In the genomic region with DNA sequence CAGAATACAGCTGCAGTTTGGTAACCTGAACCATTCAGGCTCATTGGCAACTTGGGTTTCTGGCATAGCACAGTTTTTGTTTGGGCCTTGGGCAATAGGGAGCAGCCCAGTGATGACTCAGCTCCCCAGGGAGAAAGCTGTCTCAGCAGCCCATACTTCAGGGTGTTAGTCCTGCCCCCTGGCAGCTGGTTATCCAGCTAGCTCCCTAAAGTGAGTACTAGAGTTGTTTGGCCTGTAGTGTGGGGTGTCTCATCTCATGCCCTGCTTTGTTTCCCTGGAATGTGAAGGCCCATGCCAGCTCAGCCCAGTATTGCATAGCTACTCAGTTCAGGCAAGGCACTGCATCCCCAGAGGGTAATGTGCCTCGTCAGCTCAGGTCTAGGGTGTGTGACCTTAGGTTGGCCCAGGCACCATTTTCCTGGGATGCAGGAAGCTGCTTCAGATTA, we compare ENCODE assay signal across 8 cellular contexts. TPM values are rescaled to one million over a fixed set of nuclear protein-coding genes. Genes with fewer than 3 reads are reported as not detected.
DNase-seq lines count a peak whose midpoint lies in the region; ATAC-seq and TF ChIP-seq lines count a peak whose summit lies in the region.

No MANE protein-coding gene starts in this region.

- peaks cover 43% of the 10 kb centered on the region for H3K36me3 Mint-ChIP-seq in GM23338 (ENCODE audit: low read depth)
- H3K36me3 Mint-ChIP-seq in activated CD4-positive, alpha-beta memory T cell treated with anti-CD3 and anti-CD28 coated beads, Interleukin-2, amount 10 ng/mL, durations not matched to agents 7 days and 5 days (ENCODE audit: low read depth) = peaks cover 81% of the 10 kb centered on the region
- peaks cover 8 to 28% (median 25%) of the 10 kb centered on the region in 3 donors for H3K36me3 Mint-ChIP-seq in immature natural killer cell

- H3K4me3 ChIP-seq in GM23338 (no peak overlapping the region), Panc1 (ENCODE audit: low read depth in 2 of 2, low read length in 2 of 2) (no peak overlapping the region), fibroblast of mammary gland (ENCODE audit: control insufficient read depth, low read depth, low read length) (no peak overlapping the region), skin epidermis (no peak overlapping the region)

- H3K9me3 Mint-ChIP-seq in GM23338 = no peaks in the 10 kb centered on the region
- peaks cover 38% of the 10 kb centered on the region for H3K9me3 Mint-ChIP-seq in activated CD4-positive, alpha-beta memory T cell treated with anti-CD3 and anti-CD28 coated beads, Interleukin-2, amount 10 ng/mL, durations not matched to agents 7 days and 5 days
- H3K9me3 Mint-ChIP-seq in immature natural killer cell = no peaks in the 10 kb centered on the region

- H3F3A ChIP-seq in GM23338 (replicated peaks; ENCODE audit: low read depth) = no peaks in the 10 kb centered on the region

- peaks cover 12% of the 10 kb centered on the region; the same call in 2 of the 3 replicates for H3K4me1 Mint-ChIP-seq in GM23338
- H3K4me1 Mint-ChIP-seq in activated CD4-positive, alpha-beta memory T cell treated with anti-CD3 and anti-CD28 coated beads, Interleukin-2, amount 10 ng/mL, durations not matched to agents 7 days and 5 days = no peaks in the 10 kb centered on the region
- H3K4me1 Mint-ChIP-seq in immature natural killer cell = peaks cover 4 to 19% of the 10 kb centered on the region in 2 donors

- H3K27ac Mint-ChIP-seq in GM23338 (peak overlapping the region; percentile 91), immature natural killer cell (no peak overlapping the region)
- no peak overlapping the region for H3K27ac Mint-ChIP-seq in activated CD4-positive, alpha-beta memory T cell treated with anti-CD3 and anti-CD28 coated beads, Interleukin-2, amount 10 ng/mL, durations not matched to agents 7 days and 5 days

- no peak overlapping the region for H3K4me2 ChIP-seq in GM23338

- no peaks in the 10 kb centered on the region for H3K4me1 ChIP-seq in GM23338 (ENCODE audit: insufficient read depth)
- no peaks in the 10 kb centered on the region for H3K4me1 ChIP-seq in Panc1 (ENCODE audit: control insufficient read depth, insufficient read depth, low read length)

- H3K9me2 ChIP-seq in GM23338 (ENCODE audit: insufficient read depth) = no peaks in the 10 kb centered on the region

- H3K27me3 Mint-ChIP-seq in GM23338 (ENCODE audit: insufficient read depth, low read depth, poor library complexity) (peaks cover 7% of the 10 kb centered on the region), immature natural killer cell (ENCODE audit: low read depth in 3 of 3) (peaks cover 0 to 6% (median 0%) of the 10 kb centered on the region in 3 donors)
- no peaks in the 10 kb centered on the region for H3K27me3 Mint-ChIP-seq in activated CD4-positive, alpha-beta memory T cell treated with anti-CD3 and anti-CD28 coated beads, Interleukin-2, amount 10 ng/mL, durations not matched to agents 7 days and 5 days

- ATAC-seq in GM23338 = peak; percentile 50
- ATAC-seq in Panc1 = peak; percentile 63; the same call in 1 of the 2 replicates

- H3K27ac ChIP-seq in GM23338 (ENCODE audit: low read depth) (no peak overlapping the region), Panc1 (ENCODE audit: low read length) (no peak overlapping the region), skin epidermis (peak overlapping the region in 13 of 21 experiments; percentile 6 to 74 (median 41))

- H3K36me3 ChIP-seq in GM23338 (ENCODE audit: insufficient read depth) (0 out of 2 replicates have a peak, but pooled peaks cover 3% of the 10 kb centered on the region), Panc1 (ENCODE audit: control insufficient read depth, insufficient read depth, low read length) (peaks cover 4% of the 10 kb centered on the region; the same call in 1 of the 2 replicates)

- POLR2A ChIA-PET in Panc1 (lab: Charles Lee) = no interaction called here
- POLR2A ChIA-PET in activated CD4-positive, alpha-beta memory T cell treated with anti-CD3 and anti-CD28 coated beads, Interleukin-2, amount 10 ng/mL, durations not matched to agents 7 days and 5 days (lab: Charles Lee) = interaction anchor here (0.8 kb wide), 1 partner anchor 19 kb away, joined by 3 read pairs; no protein-coding TSS in a partner anchor

- peaks cover 3% of the 10 kb centered on the region; the same call in 1 of the 2 replicates for H3K9me3 ChIP-seq in Panc1 (ENCODE audit: control insufficient read depth, insufficient read depth, low read depth, low read length)

- TF ChIP-seq CTCF in GM23338 (conservative IDR thresholded peaks at IDR 0.05; ENCODE audit: low read depth in 2 of 2) (no peak), Panc1 (IDR thresholded peaks at IDR 0.05) (no peak), fibroblast of mammary gland (conservative IDR thresholded peaks at IDR 0.05; ENCODE audit: control insufficient read depth, insufficient read depth, low read depth, low read length) (peak; percentile 11)

- in situ Hi-C loops in Panc1 (cut with HindIII; ENCODE audit: low pct_unique_long_range_greater_than_20kb, low sequenced_read_pairs) = no loop called here

- H3K4me3 Mint-ChIP-seq in GM23338 (no peak overlapping the region), immature natural killer cell (no peak overlapping the region)
- no peak overlapping the region for H3K4me3 Mint-ChIP-seq in activated CD4-positive, alpha-beta memory T cell treated with anti-CD3 and anti-CD28 coated beads, Interleukin-2, amount 10 ng/mL, durations not matched to agents 7 days and 5 days

- H3K79me2 ChIP-seq in GM23338 (replicated peaks; ENCODE audit: insufficient read depth) = peaks cover 39% of the 10 kb centered on the region

- peaks cover 8% of the 10 kb centered on the region; the same call in 1 of the 2 replicates for H4K20me1 ChIP-seq in GM23338 (replicated peaks; ENCODE audit: insufficient read depth)

- H2AFZ ChIP-seq in GM23338 = no peak overlapping the region

- no TSS peak for BruUV-seq in Panc1 (replicated peaks; lab: Mats Ljungman, UMichigan)

- H3K27me3 ChIP-seq in GM23338 (ENCODE audit: insufficient read depth) (no peaks in the 10 kb centered on the region), Panc1 (ENCODE audit: control insufficient read depth, insufficient read depth, low read length) (no peaks in the 10 kb centered on the region)

- DNase-seq in GM23338 (ENCODE audit: low spot score) = no peak
- no peak for DNase-seq in Panc1 (ENCODE audit: low read depth, low spot score)
- peak; percentile 97 for DNase-seq in fibroblast of mammary gland (ENCODE audit: low read depth)
- DNase-seq in NCI-H146 (lab: John Stamatoyannopoulos, UW) = no peak
- no peak for DNase-seq in activated CD4-positive, alpha-beta memory T cell treated with anti-CD3 and anti-CD28 coated beads, Interleukin-2, amount 10 ng/mL, durations not matched to agents 7 days and 5 days
- DNase-seq in activated CD4-positive, alpha-beta T cell treated with anti-CD3 and anti-CD28 coated beads for 48 hours = no peak
- DNase-seq in immature natural killer cell = no peak

- intact Hi-C loops in Panc1 (cut with micrococcal nuclease; ENCODE audit: unreplicated experiment) = no loop called here

- CTCF ChIA-PET in Panc1 (lab: Charles Lee) = interaction anchor here (0.5 kb wide), 1 partner anchor 180 kb away, joined by 3 read pairs; no protein-coding TSS in a partner anchor
- CTCF ChIA-PET in activated CD4-positive, alpha-beta memory T cell treated with anti-CD3 and anti-CD28 coated beads, Interleukin-2, amount 10 ng/mL, durations not matched to agents 7 days and 5 days (lab: Charles Lee) = no interaction called here

TF ChIP-seq in GM23338, 12 proteins besides CTCF, POLR2A, EP300 and RAD21 (continues in another document):
- TF ChIP-seq ZNF331 (CRISPR knock-in tag; IDR thresholded peaks at IDR 0.05; ENCODE audit: low read depth) (no peak), CREB1 (CRISPR knock-in tag; IDR thresholded peaks at IDR 0.05; ENCODE audit: low read depth) (no peak), JUNB (IDR thresholded peaks at IDR 0.05; ENCODE audit: unreplicated experiment) (no peak), EZH2phosphoT487 (IDR thresholded peaks at IDR 0.05; ENCODE audit: unreplicated experiment) (no peak), ZNF114 (CRISPR knock-in tag; IDR thresholded peaks at IDR 0.05) (no peak)

RNA-seq across cellular contexts. Expression of a gene that starts 18.2 kb away (rescaled TPM):
- total RNA-seq in GM23338 (2014; rRNA removed; shearing (Covaris generic)) = 10.3 and 12.6 TPM in 2 replicates
- polyA plus RNA-seq in GM23338 (2016; fragmentation: Nextera tagmentation; extraction: Ambion mirVana) = 2.4 and 3.1 TPM in 2 replicates
- 10.8 TPM for total RNA-seq in Panc1 (2021; ENCODE audit: unreplicated experiment)
- polyA plus RNA-seq in Panc1 (2012; ENCODE audit: insufficient read length) = 1.5 TPM
- total RNA-seq in activated CD4-positive, alpha-beta memory T cell treated with anti-CD3 and anti-CD28 coated beads, Interleukin-2, amount 10 ng/mL, durations not matched to agents 7 days and 5 days = 1 to 10 TPM; 7.7 to 8.2 TPM
- 1 to 10 TPM; 2.1 to 4.6 (median 2.5) TPM for polyA plus RNA-seq in immature natural killer cell

RNA-seq across cellular contexts. Expression of a gene that starts 21.8 kb away (rescaled TPM):
- 79.6 and 81.7 TPM in 2 replicates for total RNA-seq in GM23338 (2014; rRNA removed; shearing (Covaris generic))
- 3.0 and 3.4 TPM in 2 replicates for polyA plus RNA-seq in GM23338 (2016; fragmentation: Nextera tagmentation; extraction: Ambion mirVana)
- total RNA-seq in Panc1 (2021; ENCODE audit: unreplicated experiment) = 76.3 TPM
- 1.5 TPM for polyA plus RNA-seq in Panc1 (2012; ENCODE audit: insufficient read length)
- total RNA-seq in activated CD4-positive, alpha-beta memory T cell treated with anti-CD3 and anti-CD28 coated beads, Interleukin-2, amount 10 ng/mL, durations not matched to agents 7 days and 5 days = 10 to 100 TPM; 40.0 to 42.0 TPM
- 1 to 10 TPM; 1.1 to 7.0 (median 4.3) TPM for polyA plus RNA-seq in immature natural killer cell

RNA-seq across cellular contexts. Expression of a gene that starts 49.0 kb away (rescaled TPM):
- total RNA-seq in GM23338 (2014; rRNA removed; shearing (Covaris generic)) = 10.1 and 12.4 TPM in 2 replicates
- 2.7 and 3.5 TPM in 2 replicates for polyA plus RNA-seq in GM23338 (2016; fragmentation: Nextera tagmentation; extraction: Ambion mirVana)
- total RNA-seq in Panc1 (2021; ENCODE audit: unreplicated experiment) = 10.8 TPM
- 6.0 TPM for polyA plus RNA-seq in Panc1 (2012; ENCODE audit: insufficient read length)
- 1 to 10 TPM; 7.9 to 9.1 TPM for total RNA-seq in activated CD4-positive, alpha-beta memory T cell treated with anti-CD3 and anti-CD28 coated beads, Interleukin-2, amount 10 ng/mL, durations not matched to agents 7 days and 5 days
- polyA plus RNA-seq in immature natural killer cell = 1 to 10 TPM; 1.2 to 3.7 (median 2.0) TPM

Comparison
In these comparisons a context has a peak if more than half of its experiments do, and no peak if none do; other contexts are left out.
1. H3K27ac ChIP-seq: peak in skin epidermis (13 of 21); none in GM23338 (single experiment) and Panc1 (single experiment).